Comparison of ENCODE assay signal across 9 cellular contexts in the genomic region with DNA sequence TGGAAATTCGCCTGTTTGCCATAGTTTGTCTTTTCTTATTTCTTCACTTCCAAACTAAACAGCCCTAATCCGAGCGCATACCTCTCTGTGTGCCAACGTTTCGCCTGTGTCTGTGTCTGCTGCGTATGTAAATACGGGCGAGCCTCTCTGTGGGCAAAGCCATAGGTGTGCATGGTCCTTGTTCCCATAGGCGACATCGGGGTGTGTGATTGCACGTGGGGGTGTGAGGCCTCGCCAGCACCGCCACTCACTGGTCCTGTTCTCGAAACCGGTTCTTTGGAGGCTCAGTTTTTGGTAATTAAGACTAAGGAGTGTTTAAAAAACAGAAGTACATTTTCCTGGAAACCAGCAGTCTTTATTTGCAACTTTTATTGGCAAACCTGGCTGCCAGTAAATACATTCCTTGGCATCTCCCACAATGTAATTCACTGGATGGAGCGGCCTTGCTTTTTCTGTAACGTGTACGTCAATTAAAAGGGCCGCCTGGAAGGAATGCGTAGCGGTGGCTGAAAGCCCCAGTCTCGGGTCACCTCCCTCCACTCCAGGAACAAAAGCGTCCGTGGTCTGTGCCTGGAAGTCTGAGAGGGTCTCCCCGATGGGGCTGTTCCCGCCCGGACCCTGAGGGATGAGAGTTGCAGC. TPM values are rescaled to one million over a fixed set of nuclear protein-coding genes. Genes with fewer than 3 reads are reported as not detected.
A peak's percentile ranks its signal among the peaks of the same experiment; 100 is the strongest.
DNase-seq lines count a peak whose midpoint lies in the region; ATAC-seq, FAIRE-seq and TF ChIP-seq lines count a peak whose summit lies in the region.
"Had no signal": no experiment of that assay in that cellular context is flagged by ENCODE, and none has a peak within 500 bp of the region (broad histone marks: within the 10 kb centered on the region; RNA-seq: fewer than 3 reads in every experiment).

No MANE protein-coding gene starts in this region.

- H3K4me1 ChIP-seq in K562 (replicated peaks in 1 of 2; ENCODE audit: control insufficient read depth in 2 of 2, insufficient read depth in 2 of 2, low read length in 2 of 2) (peaks cover 0 to 16% of the 10 kb centered on the region in 2 experiments; a peak in 1 of 5 replicates), left lung (peaks cover 14 to 37% of the 10 kb centered on the region in 2 donors), thymus (ENCODE audit: control insufficient read depth, insufficient read depth, low read length) (peaks cover 11% of the 10 kb centered on the region)

- no peak overlapping the region for H3K4me2 ChIP-seq in K562 (ENCODE audit: insufficient read depth, low read length)

- H3K9me3 ChIP-seq in K562 (replicated peaks; ENCODE audit: control insufficient read depth, insufficient read depth, low read depth, low read length) (no peaks in the 10 kb centered on the region), left lung (no peaks in the 10 kb centered on the region), thymus (ENCODE audit: control insufficient read depth) (no peaks in the 10 kb centered on the region)

- no peak for TF ChIP-seq CTCF in K562 (IDR thresholded peaks at IDR 0.05 in 2 of 3, conservative IDR thresholded peaks at IDR 0.05 in 1 of 3; ENCODE audit: insufficient read depth in 2 of 3, low read depth in 1 of 3, low read length in 3 of 3)
- TF ChIP-seq CTCF in left lung (IDR thresholded peaks at IDR 0.05) = no peak

- TF ChIP-seq RAD21 in K562 (CRISPR knock-in tag; conservative IDR thresholded peaks at IDR 0.05 in 1 of 2, IDR thresholded peaks at IDR 0.05 in 1 of 2) = no peak

- peak; percentile 38 for ATAC-seq in K562
- no peak for ATAC-seq in left lung

- H3K4me3 ChIP-seq in K562 = no peak overlapping the region
- peak overlapping the region; percentile 36 for H3K4me3 ChIP-seq in left lung
- H3K4me3 ChIP-seq in thymus (ENCODE audit: low read length) = peak overlapping the region; percentile 45

- no peak overlapping the region for H3K9ac ChIP-seq in K562 (ENCODE audit: insufficient read depth in 1 of 2, low read depth in 2 of 2, low read length in 2 of 2)

- peak; percentile 77 for DNase-seq in NCI-H748 (lab: John Stamatoyannopoulos, UW; ENCODE audit: unreplicated experiment)
- DNase-seq in NCI-H748 treated with DMSO at 0.1 percent for 48 hours (lab: John Stamatoyannopoulos, UW) = no peak
- no peak for DNase-seq in K562 (ENCODE audit: extremely low read depth in 1 of 4, low spot score in 3 of 4)
- no peak for DNase-seq in left lung
- DNase-seq in NCI-H1048 (lab: John Stamatoyannopoulos, UW) = no peak
- no peak for DNase-seq in NCI-H69 (lab: John Stamatoyannopoulos, UW)
- no peak for DNase-seq in cortex of kidney (lab: John Stamatoyannopoulos, UW)

- CTCF ChIA-PET in K562 (lab: Yijun Ruan, JAX; ENCODE audit: low intra/inter-chr PET ratio) = interaction anchor here (0.6 to 1.7 kb wide), 7 partner anchors 500 to 1090 kb away, joined by 3 to 11 read pairs (median 4); no protein-coding TSS in a partner anchor

- no peak for TF ChIP-seq EP300 in K562 (IDR thresholded peaks at IDR 0.05; ENCODE audit: low read length)

- H3K27me3 ChIP-seq in K562 (ENCODE audit: control insufficient read depth in 2 of 2, insufficient read depth in 2 of 2, low read length in 2 of 2) (peaks cover 72 to 88% of the 10 kb centered on the region in 2 experiments), left lung (peaks cover 84 to 99% of the 10 kb centered on the region in 2 donors), thymus (ENCODE audit: control insufficient read depth, insufficient read depth) (peaks cover 91% of the 10 kb centered on the region)

- no peak for TF ChIP-seq POLR2A in K562 (conservative IDR thresholded peaks at IDR 0.05)

- no peak overlapping the region for H3K27ac ChIP-seq in K562 (ENCODE audit: extremely low read depth, low read depth, low read length)
- no peak overlapping the region for H3K27ac ChIP-seq in left lung
- H3K27ac ChIP-seq in thymus (ENCODE audit: low read depth) = no peak overlapping the region

- no peak overlapping the region for H2AFZ ChIP-seq in K562 (ENCODE audit: low read depth, low read length)

- POLR2A ChIA-PET in K562 (lab: Yijun Ruan, JAX) = no interaction called here

- in situ Hi-C loops in K562 (cut with MboI) = loop anchor here (10.0 kb wide), 2 partner anchors 581 to 851 kb away; no protein-coding TSS in a partner anchor

- no peaks in the 10 kb centered on the region for H3K36me3 ChIP-seq in K562 (ENCODE audit: control insufficient read depth, insufficient read depth, low read length)
- H3K36me3 ChIP-seq in left lung = no peaks in the 10 kb centered on the region
- H3K36me3 ChIP-seq in thymus (ENCODE audit: control insufficient read depth, insufficient read depth) = no peaks in the 10 kb centered on the region

- BruUV-seq in K562 (replicated peaks; lab: Mats Ljungman, UMichigan) = no TSS peak

- 14% methylated on average over 27 of the region's 27 CpGs for WGBS in K562 (ENCODE audit: insufficient coverage, low coverage, missing lambda C conversion rate)
- WGBS in thymus = 45% methylated on average over 27 of the region's 27 CpGs

- FAIRE-seq in K562 (lab: Jason Lieb, UNC) = no peak
- FAIRE-seq: A204.1 had no signal

- no peaks in the 10 kb centered on the region for H3K9me1 ChIP-seq in K562 (ENCODE audit: control insufficient read depth, insufficient read depth, low read length)

- intact Hi-C loops in K562 (cut with micrococcal nuclease) = loop anchor here (1.0 to 2.0 kb wide), 3 partner anchors 500 to 750 kb away; no protein-coding TSS in a partner anchor
- intact Hi-C loops in left lung (cut with DNase I) = loop anchor here in 1 of 2 donors (10.0 kb wide), 4 partner anchors 81 to 841 kb away; no protein-coding TSS in a partner anchor

- H4K20me1 ChIP-seq in K562 (replicated peaks; ENCODE audit: control insufficient read depth, insufficient read depth, low read length) = peaks cover 22% of the 10 kb centered on the region

- no peaks in the 10 kb centered on the region for H3K79me2 ChIP-seq in K562 (ENCODE audit: control insufficient read depth, insufficient read depth, low read length)

TF ChIP-seq in K562, 482 proteins besides CTCF, POLR2A, EP300 and RAD21:
- TF ChIP-seq HDAC3 (IDR thresholded peaks at IDR 0.05; ENCODE audit: borderline replicate concordance, partially characterized antibody) = no peak
- no peak for TF ChIP-seq NR1H2 (CRISPR knock-in tag; IDR thresholded peaks at IDR 0.05)
- TF ChIP-seq GTF2F1 (IDR thresholded peaks at IDR 0.05; ENCODE audit: low read depth, low read length) = no peak
TF ChIP-seq in K562: peak in this region for 0.

RNA-seq across cellular contexts. Expression of a gene that starts 5.9 kb away (rescaled TPM):
- total RNA-seq in K562 (2011; cell fraction: chromatin; rRNA removed; ENCODE audit: low replicate concordance) = not detected in 2 replicates
- total RNA-seq in K562 (2011; cell fraction: nucleolus; rRNA removed) = not detected in 2 replicates
- not detected in 2 replicates for total RNA-seq in K562 (2011; cell fraction: nucleoplasm; rRNA removed)
- not detected in 2 replicates for total RNA-seq in K562 (2014; rRNA removed)
- not detected in 2 replicates for total RNA-seq in K562 (2014; rRNA removed; fragmentation: Illumina TruSeq; extraction: Trizol)
- not detected in 2 replicates for total RNA-seq in K562 (2015; rRNA removed; fragmentation: Illumina TruSeq; extraction: Trizol)
- 0.07 TPM in 1 of 2 replicates, not detected in the other for total RNA-seq in K562 (2021)
- not detected in 2 replicates for polyA plus RNA-seq in K562 (2011; rRNA removed)
- polyA plus RNA-seq in K562 (2011; cell fraction: cytosol; rRNA removed) = not detected in 2 replicates
- not detected in 2 replicates for polyA plus RNA-seq in K562 (2011; cell fraction: nucleus; rRNA removed)
- not detected in 2 replicates for polyA plus RNA-seq in K562 (2012)
- not detected in 2 replicates for polyA plus RNA-seq in K562 (2014; fragmentation: Illumina TruSeq; extraction: Trizol)
- not detected for polyA plus RNA-seq in K562 (2014; fragmentation: Nextera tagmentation; extraction: Ambion mirVana)
- not detected in 2 replicates for polyA plus RNA-seq in K562 (2014; rRNA removed)
- not detected in 2 replicates for polyA minus RNA-seq in K562 (2011; rRNA and poly(A)+ RNA removed)
- polyA minus RNA-seq in K562 (2011; cell fraction: cytosol; rRNA and poly(A)+ RNA removed) = 0.19 and 0.46 TPM in 2 replicates
- under 0.01 TPM in 1 of 2 replicates, not detected in the other for polyA minus RNA-seq in K562 (2011; cell fraction: nucleus; rRNA and poly(A)+ RNA removed)
- 1 to 10 TPM; 1.8 to 3.4 TPM for total RNA-seq in left lung
- polyA plus RNA-seq in thymus = 17.3 TPM
